ENCODE assay signal across 1 cellular context in genomic region chr13:62387642-62388041, GRCh38.
TF ChIP-seq lines count a peak whose summit lies in the region.

No MANE protein-coding gene starts in this region.

TF ChIP-seq in H1, 55 proteins besides CTCF, POLR2A, EP300 and RAD21 (continued from another document):
- TF ChIP-seq CHD7 (IDR thresholded peaks at IDR 0.05; ENCODE audit: insufficient replicate concordance, low read length) (no peak), PHF8 (conservative IDR thresholded peaks at IDR 0.05; ENCODE audit: low read depth, low read length) (no peak), SIX5 (IDR thresholded peaks at IDR 0.05; ENCODE audit: low read depth, low read length) (no peak), JUN (IDR thresholded peaks at IDR 0.05; ENCODE audit: low read depth, low read length) (no peak), TAF7 (optimal IDR thresholded peaks at IDR 0.05; ENCODE audit: borderline replicate concordance, low read depth, low read length) (no peak), NRF1 (IDR thresholded peaks at IDR 0.05; ENCODE audit: low read depth, low read length) (no peak), SUZ12 (IDR thresholded peaks at IDR 0.05; ENCODE audit: low read length) (no peak), SP1 (IDR thresholded peaks at IDR 0.05; ENCODE audit: low read depth, low read length) (no peak), CBX5 (IDR thresholded peaks at IDR 0.05; ENCODE audit: low read depth, low read length) (no peak), SP2 (IDR thresholded peaks at IDR 0.05; ENCODE audit: low read length) (no peak), NANOG (IDR thresholded peaks at IDR 0.05; ENCODE audit: insufficient read depth, low read depth, low read length, poor library complexity, severe bottlenecking) (no peak), CBX8 (IDR thresholded peaks at IDR 0.05; ENCODE audit: borderline replicate concordance, low read depth, low read length) (no peak)
